ENCODE assay signal across 21 cellular contexts in the genomic region with DNA sequence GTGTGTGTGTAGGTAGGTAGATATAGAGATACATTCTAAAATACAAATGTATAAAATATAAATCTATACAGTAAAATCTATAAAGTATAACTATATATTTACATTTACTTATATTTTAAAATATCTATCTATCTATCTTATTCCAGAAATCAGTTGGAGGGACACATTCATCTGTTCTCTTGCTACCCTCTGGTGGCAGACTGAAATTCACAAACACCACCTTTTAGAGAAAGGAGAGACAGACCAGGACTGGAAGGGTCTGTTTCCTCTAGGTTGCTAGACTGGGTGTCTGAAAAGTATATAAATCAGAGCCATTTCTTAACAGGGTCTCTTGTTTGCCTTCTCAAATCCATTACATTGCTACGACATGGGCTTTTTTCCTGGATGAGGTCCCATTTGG.
DNase-seq lines count a peak whose midpoint lies in the region; ATAC-seq, FAIRE-seq and TF ChIP-seq lines count a peak whose summit lies in the region.
"Had no signal": no experiment of that assay in that cellular context is flagged by ENCODE, and none has a peak within 500 bp of the region (broad histone marks: within the 10 kb centered on the region; RNA-seq: fewer than 3 reads in every experiment).

No MANE protein-coding gene starts in this region.

- DNase-seq in AG10803 (ENCODE audit: low read depth) (peak; percentile 8), IMR-90 (no peak), adrenal gland (no peak), kidney (no peak), islet precursor cell (no peak), HK-2 (ENCODE audit: unreplicated experiment) (no peak), NOMO-1 treated with dmso at 0.1 percent for 144 hours (lab: John Stamatoyannopoulos, UW; ENCODE audit: unreplicated experiment) (no peak)
- no peak for DNase-seq in stimulated activated naive CD4-positive, alpha-beta T cell (lab: John Stamatoyannopoulos, UW)
- DNase-seq: activated CD4-positive, alpha-beta memory T cell treated with anti-CD3 and anti-CD28 coated beads, Interleukin-2, amount 10 ng/mL, durations not matched to agents 7 days and 5 days; activated naive CD4-positive, alpha-beta T cell treated with anti-CD3 and anti-CD28 coated beads, Interleukin-2, amount 50 U/mL, for 16 hours; activated T-cell treated with anti-CD3 and anti-CD28 coated beads, Interleukin-2, amount 50 U/mL, for 24 hours; naive B cell; NCI-H2081; SIG-M5; stomach; upper lobe of left lung had no signal

- H3K4ac ChIP-seq in IMR-90 (ENCODE audit: low read depth, low read length) = no peak overlapping the region

- H3K9ac ChIP-seq in IMR-90 (ENCODE audit: low read depth, low read length) = no peak overlapping the region
- H3K9ac ChIP-seq in kidney (ENCODE audit: low read length in 2 of 2) = no peak overlapping the region
- H3K9ac ChIP-seq: BLaER1 had no signal

- in situ Hi-C loops in IMR-90 (cut with MboI; ENCODE audit: low sequenced_read_pairs) = no loop called here

- no peak overlapping the region for H2AK5ac ChIP-seq in IMR-90 (ENCODE audit: low read depth, low read length)

- H3K18ac ChIP-seq in IMR-90 (ENCODE audit: low read depth, low read length) = no peak overlapping the region

- no peaks in the 10 kb centered on the region for H3K27me3 ChIP-seq in IMR-90 (ENCODE audit: control insufficient read depth, insufficient read depth, low read length)
- H3K27me3 ChIP-seq in adrenal gland = peaks cover under 1% of the 10 kb centered on the region
- H3K27me3 ChIP-seq: BLaER1, stomach, upper lobe of left lung had no signal

- no peak overlapping the region for H2BK20ac ChIP-seq in IMR-90 (ENCODE audit: low read depth, low read length)

- TF ChIP-seq POLR2A in IMR-90 (IDR thresholded peaks at IDR 0.05; ENCODE audit: low read depth, low read length) (no peak), adrenal gland (IDR thresholded peaks at IDR 0.05) (no peak)

- H3K4me3 ChIP-seq in AG10803 (ENCODE audit: low read length) (no peak overlapping the region), IMR-90 (ENCODE audit: insufficient read depth, low read depth, low read length) (no peak overlapping the region), adrenal gland (no peak overlapping the region), kidney (ENCODE audit: low read length in 2 of 2) (no peak overlapping the region)
- H3K4me3 ChIP-seq: BLaER1, stomach, upper lobe of left lung had no signal

- no peak overlapping the region for H3K56ac ChIP-seq in IMR-90 (ENCODE audit: extremely low read depth, insufficient read depth, low read length)

- H2AFZ ChIP-seq in IMR-90 (replicated peaks; ENCODE audit: low read length, poor library complexity) = no peak overlapping the region

- ATAC-seq in IMR-90 (ENCODE audit: low read depth) = no peak
- ATAC-seq: WTC11 had no signal

- no TSS peak for BruUV-seq in IMR-90 (replicated peaks; lab: Mats Ljungman, UMichigan)

- no CpG with 5 or more reads among the region's 1 CpG for WGBS in IMR-90 (ENCODE audit: extremely low coverage in 2 of 2, insufficient read length in 1 of 2), 2 experiments
- WGBS in adrenal gland, 4 donors = 70 to 88% (median 84%) methylated on average over 1 of the region's 1 CpG

- no peaks in the 10 kb centered on the region for H3K9me1 ChIP-seq in IMR-90 (ENCODE audit: insufficient read depth, low read length)

- dilution Hi-C loops in IMR-90 (cut with HindIII; ENCODE audit: low sequenced_read_pairs, unreplicated experiment) = no loop called here

- TF ChIP-seq CTCF in AG10803 (conservative IDR thresholded peaks at IDR 0.05; ENCODE audit: low read length) (peak; percentile 46), IMR-90 (conservative IDR thresholded peaks at IDR 0.05; ENCODE audit: low read depth, low read length) (0 out of 2 replicates have a peak, but pooled peaks have one; percentile 3), adrenal gland (IDR thresholded peaks at IDR 0.05) (peak in 4 of 6 experiments; percentile 18 to 41 (median 22)), kidney (IDR thresholded peaks at IDR 0.05; ENCODE audit: borderline replicate concordance, extremely low read depth, insufficient read depth) (no peak)

- intact Hi-C loops in IMR-90 (cut with micrococcal nuclease) (no loop called here), adrenal gland (cut with DNase I) (no loop called here), kidney (cut with DNase I) (no loop called here)

- POLR2A ChIA-PET in IMR-90 (lab: Charles Lee; ENCODE audit: unreplicated experiment) = no interaction called here

- no peak overlapping the region for H3K23ac ChIP-seq in IMR-90 (ENCODE audit: low read depth, low read length)

- no peak overlapping the region for H3K14ac ChIP-seq in IMR-90 (replicated peaks; ENCODE audit: low read depth, low read length)

- CTCF ChIA-PET in IMR-90 (lab: Yijun Ruan, JAX) = interaction anchor here (0.6 kb wide), 1 partner anchor 380 kb away, joined by 6 read pairs; no protein-coding TSS in a partner anchor

- no peaks in the 10 kb centered on the region for H3K79me1 ChIP-seq in IMR-90 (ENCODE audit: low read depth in 1 of 2, low read length in 2 of 2)

- no peaks in the 10 kb centered on the region for H4K20me1 ChIP-seq in IMR-90 (ENCODE audit: insufficient read depth, low read length)
- H4K20me1 ChIP-seq: BLaER1 had no signal

- no peak for TF ChIP-seq RAD21 in IMR-90 (IDR thresholded peaks at IDR 0.05; ENCODE audit: low read length)

- H3K4me1 ChIP-seq in IMR-90 (ENCODE audit: control insufficient read depth, insufficient read depth, low read length) (no peaks in the 10 kb centered on the region), adrenal gland (replicated peaks in 1 of 2) (no peaks in the 10 kb centered on the region), kidney (ENCODE audit: control insufficient read depth in 1 of 2, insufficient read depth in 1 of 2, low read depth in 1 of 2, low read length in 2 of 2) (no peaks in the 10 kb centered on the region)
- H3K4me1 ChIP-seq: BLaER1, stomach, upper lobe of left lung had no signal

- H3K27ac ChIP-seq in IMR-90 (ENCODE audit: insufficient read depth, low read length) = no peak overlapping the region
- H3K27ac ChIP-seq in adrenal gland = no peak overlapping the region
- H3K27ac ChIP-seq in kidney (ENCODE audit: low read depth in 2 of 2, low read length in 2 of 2) = no peak overlapping the region
- H3K27ac ChIP-seq: BLaER1, stomach, upper lobe of left lung had no signal

- H3K36me3 ChIP-seq in IMR-90 (ENCODE audit: control insufficient read depth, insufficient read depth, low read length) (no peaks in the 10 kb centered on the region), adrenal gland (replicated peaks in 1 of 2) (no peaks in the 10 kb centered on the region), kidney (ENCODE audit: control insufficient read depth in 1 of 2, insufficient read depth in 2 of 2, low read length in 2 of 2) (no peaks in the 10 kb centered on the region)
- H3K36me3 ChIP-seq: BLaER1, upper lobe of left lung had no signal

- no peaks in the 10 kb centered on the region for H3K9me3 ChIP-seq in IMR-90 (ENCODE audit: control insufficient read depth, insufficient read depth, low read length)
- H3K9me3 ChIP-seq in adrenal gland (replicated peaks in 1 of 3) = no peaks in the 10 kb centered on the region
- H3K9me3 ChIP-seq in kidney (ENCODE audit: control insufficient read depth in 1 of 2, low read length in 2 of 2) = no peaks in the 10 kb centered on the region
- H3K9me3 ChIP-seq: BLaER1, stomach, upper lobe of left lung had no signal

- H2BK5ac ChIP-seq in IMR-90 (ENCODE audit: low read depth, low read length, poor library complexity, severe bottlenecking) = no peak overlapping the region

- H2BK15ac ChIP-seq in IMR-90 (ENCODE audit: low read depth, low read length) = no peak overlapping the region

- no peak overlapping the region for H2AK9ac ChIP-seq in IMR-90 (replicated peaks; ENCODE audit: low read depth, low read length, poor library complexity)

- FAIRE-seq in kidney (lab: Jason Lieb, UNC) = peak; percentile 46
- FAIRE-seq: G401.6, GM19239, H54 had no signal

- H4K5ac ChIP-seq in IMR-90 (ENCODE audit: low read depth, low read length) = no peak overlapping the region

- no peak overlapping the region for H4K91ac ChIP-seq in IMR-90 (ENCODE audit: insufficient read depth, low read depth, low read length)

- no peak overlapping the region for H2BK120ac ChIP-seq in IMR-90 (ENCODE audit: low read depth, low read length)

- no peak overlapping the region for H4K8ac ChIP-seq in IMR-90 (ENCODE audit: low read depth in 2 of 2, low read length in 2 of 2)

- H3K4me2 ChIP-seq in IMR-90 (ENCODE audit: low read depth, low read length) = no peak overlapping the region
- H3K4me2 ChIP-seq: BLaER1 had no signal

TF ChIP-seq in IMR-90, 13 proteins besides CTCF, POLR2A, EP300 and RAD21 (continues in another document):
- no peak for TF ChIP-seq CHD1 (IDR thresholded peaks at IDR 0.05; ENCODE audit: low read depth, low read length)
- no peak for TF ChIP-seq CEBPB (IDR thresholded peaks at IDR 0.05; ENCODE audit: low read depth, low read length)
- no peak for TF ChIP-seq MXI1 (IDR thresholded peaks at IDR 0.05; ENCODE audit: borderline replicate concordance, low read depth, low read length)
- no peak for TF ChIP-seq RCOR1 (IDR thresholded peaks at IDR 0.05; ENCODE audit: insufficient replicate concordance, low read length)
- no peak for TF ChIP-seq FOS (IDR thresholded peaks at IDR 0.05; ENCODE audit: low read depth, low read length)
- no peak for TF ChIP-seq NFE2L2 (IDR thresholded peaks at IDR 0.05; ENCODE audit: low read depth, low read length)
- no peak for TF ChIP-seq SMC3 (IDR thresholded peaks at IDR 0.05; ENCODE audit: low read depth, low read length)
- no peak for TF ChIP-seq BHLHE40 (IDR thresholded peaks at IDR 0.05; ENCODE audit: low read depth, low read length)
- TF ChIP-seq MAFK (IDR thresholded peaks at IDR 0.05; ENCODE audit: low read depth, low read length) = no peak
- TF ChIP-seq RFX5 (IDR thresholded peaks at IDR 0.05; ENCODE audit: low read depth, low read length) = no peak
- TF ChIP-seq MAZ (IDR thresholded peaks at IDR 0.05; ENCODE audit: borderline replicate concordance, low read depth, low read length) = no peak
- no peak for TF ChIP-seq USF2 (IDR thresholded peaks at IDR 0.05; ENCODE audit: low read depth, low read length)
